8 cellular contexts compared by ENCODE assay signal in genomic region chr14:61524211-61524806, GRCh38.
DNase-seq lines count a peak whose midpoint lies in the region; ATAC-seq lines count a peak whose summit lies in the region.

No MANE protein-coding gene starts in this region.

- H3K4me1 ChIP-seq in mesendoderm (ENCODE audit: control insufficient read depth, low read depth, low read length) = no peaks in the 10 kb centered on the region

- H3K4me3 ChIP-seq in mesendoderm (ENCODE audit: low read length) = no peak overlapping the region

- H3K27me3 ChIP-seq in mesendoderm (ENCODE audit: insufficient read depth, low read length, poor library complexity) = no peaks in the 10 kb centered on the region

- WGBS in mesendoderm (ENCODE audit: extremely low coverage, insufficient coverage, low lambda C conversion rate) = no CpG with 5 or more reads among the region's 4 CpGs

- H3K27ac ChIP-seq in mesendoderm (ENCODE audit: low read depth, low read length) = no peak overlapping the region

- H4K8ac ChIP-seq in mesendoderm (ENCODE audit: low read depth, low read length) = no peak overlapping the region

- no peak overlapping the region for H3K4me3 Mint-ChIP-seq in activated naive CD8-positive, alpha-beta T cell treated with anti-CD3 and anti-CD28 coated beads, Interleukin-2, amount 50 U/mL, for 24 hours

- H3K18ac ChIP-seq in mesendoderm (ENCODE audit: low read length) = no peak overlapping the region

- H2AK5ac ChIP-seq in mesendoderm (ENCODE audit: low read length) = no peak overlapping the region

- no peaks in the 10 kb centered on the region for H3K36me3 ChIP-seq in mesendoderm (ENCODE audit: control insufficient read depth, insufficient read depth, low read length)

- H2BK120ac ChIP-seq in mesendoderm (ENCODE audit: low read depth, low read length) = no peak overlapping the region

- H4K5ac ChIP-seq in mesendoderm (ENCODE audit: low read length) = no peak overlapping the region

- H3K36me3 Mint-ChIP-seq in activated naive CD8-positive, alpha-beta T cell treated with anti-CD3 and anti-CD28 coated beads, Interleukin-2, amount 50 U/mL, for 24 hours (ENCODE audit: low read depth) = peaks cover 55% of the 10 kb centered on the region

- DNase-seq in A172 (ENCODE audit: low spot score) = peak; percentile 66
- DNase-seq in HS-27A (ENCODE audit: low read depth) = peak; percentile 84
- DNase-seq in activated naive CD8-positive, alpha-beta T cell treated with anti-CD3 and anti-CD28 coated beads, Interleukin-2, amount 50 U/mL, for 24 hours = no peak
- DNase-seq in kidney tubule cell (ENCODE audit: low spot score) = peak; percentile 99
- no peak for DNase-seq in SIG-M5 treated with dmso at 0.1 percent for 504 hours (lab: John Stamatoyannopoulos, UW; ENCODE audit: unreplicated experiment)
- DNase-seq in mesendoderm = no peak
- no peak for DNase-seq in NOMO-1 (lab: John Stamatoyannopoulos, UW; ENCODE audit: unreplicated experiment in 2 of 2)

- no peak overlapping the region for H3K4ac ChIP-seq in mesendoderm (ENCODE audit: low read depth, low read length)

- no peak for ATAC-seq in activated naive CD8-positive, alpha-beta T cell treated with anti-CD3 and anti-CD28 coated beads, Interleukin-2, amount 50 U/mL, for 24 hours
- ATAC-seq in GM19452 (IDR thresholded peaks at IDR 0.05; ENCODE audit: unreplicated experiment) = no peak

- peaks cover 94% of the 10 kb centered on the region for H3K4me1 Mint-ChIP-seq in activated naive CD8-positive, alpha-beta T cell treated with anti-CD3 and anti-CD28 coated beads, Interleukin-2, amount 50 U/mL, for 24 hours

- H3K4me2 ChIP-seq in mesendoderm (ENCODE audit: low read length) = no peak overlapping the region

- no peak overlapping the region for H2BK15ac ChIP-seq in mesendoderm (replicated peaks; ENCODE audit: low read depth)

- no peaks in the 10 kb centered on the region for H3K27me3 Mint-ChIP-seq in activated naive CD8-positive, alpha-beta T cell treated with anti-CD3 and anti-CD28 coated beads, Interleukin-2, amount 50 U/mL, for 24 hours

- H3K27ac Mint-ChIP-seq in activated naive CD8-positive, alpha-beta T cell treated with anti-CD3 and anti-CD28 coated beads, Interleukin-2, amount 50 U/mL, for 24 hours = peak overlapping the region; percentile 96

- no peaks in the 10 kb centered on the region for H3K79me2 ChIP-seq in mesendoderm (ENCODE audit: control insufficient read depth, insufficient read depth, low read length)

- no peak overlapping the region for H2BK5ac ChIP-seq in mesendoderm (ENCODE audit: low read length)

- H3K9ac ChIP-seq in mesendoderm (ENCODE audit: low read length) = no peak overlapping the region

- peaks cover 16% of the 10 kb centered on the region for H3K9me3 Mint-ChIP-seq in activated naive CD8-positive, alpha-beta T cell treated with anti-CD3 and anti-CD28 coated beads, Interleukin-2, amount 50 U/mL, for 24 hours

- H3K56ac ChIP-seq in mesendoderm (ENCODE audit: low read length) = no peak overlapping the region

- no peak overlapping the region for H3K23ac ChIP-seq in mesendoderm (ENCODE audit: low read length)

- no peaks in the 10 kb centered on the region for H3K79me1 ChIP-seq in mesendoderm (ENCODE audit: low read length)

Comparison
In these comparisons a context has a peak if more than half of its experiments do, and no peak if none do; other contexts are left out.
1. DNase-seq: peak in A172 (single experiment), HS-27A (single experiment) and kidney tubule cell (single experiment); none in activated naive CD8-positive, alpha-beta T cell treated with anti-CD3 and anti-CD28 coated beads, Interleukin-2, amount 50 U/mL, for 24 hours (single experiment), SIG-M5 treated with dmso at 0.1 percent for 504 hours (single experiment), mesendoderm (single experiment) and NOMO-1 (0 of 2).